8 cellular contexts compared by ENCODE assay signal in the genomic region with DNA sequence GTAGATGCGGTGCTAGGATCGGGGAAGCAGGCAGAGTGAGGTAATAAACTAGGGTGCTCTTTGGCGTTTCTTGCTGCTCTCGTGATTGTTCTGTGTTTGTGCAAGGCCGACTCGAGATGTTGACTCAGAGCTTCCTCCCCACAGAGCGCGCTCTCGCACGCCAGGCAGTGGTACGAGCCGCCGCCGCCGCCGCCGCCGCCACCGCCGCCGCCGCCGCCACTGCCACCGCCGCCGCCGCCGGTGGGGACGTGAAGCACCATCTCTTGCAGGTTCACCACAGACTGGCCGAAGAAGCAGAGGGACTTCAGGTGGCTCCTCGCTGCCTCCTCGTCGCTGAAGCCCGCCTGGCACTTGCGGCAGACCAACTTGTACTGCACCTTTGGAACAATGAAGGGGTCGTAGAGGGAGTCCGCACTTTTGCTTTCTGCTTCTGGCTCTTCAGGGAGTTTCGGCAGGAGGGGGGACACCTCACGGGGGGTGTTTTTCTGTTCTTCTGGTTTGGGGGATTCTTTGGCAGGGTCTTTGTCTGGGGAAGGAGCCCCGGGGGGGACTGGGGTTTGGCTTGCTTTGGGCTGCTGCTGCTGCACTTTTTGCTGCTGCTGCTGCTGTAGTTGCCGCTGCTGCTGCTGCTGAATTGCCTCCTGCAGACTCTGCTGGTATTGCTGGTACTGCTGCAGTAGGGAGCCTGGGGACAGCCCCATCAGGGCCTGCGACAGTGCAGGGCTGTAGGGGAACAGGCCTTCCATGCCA.
DNase-seq lines count a peak whose midpoint lies in the region; ATAC-seq and TF ChIP-seq lines count a peak whose summit lies in the region.

No MANE protein-coding gene starts in this region.

- DNase-seq in SIG-M5 treated with dmso at 0.1 percent for 504 hours (lab: John Stamatoyannopoulos, UW; ENCODE audit: unreplicated experiment) (peak; percentile 88), right cardiac atrium (peak; percentile 75 to 84 (median 84)), retinal pigment epithelial cell (ENCODE audit: low read depth) (peak; percentile 76), aorta (peak; percentile 87 to 89), NCI-H345 treated with DMSO at 0.1 percent for 48 hours (lab: John Stamatoyannopoulos, UW; ENCODE audit: unreplicated experiment) (no peak)
- peak; percentile 69 for DNase-seq in activated naive CD8-positive, alpha-beta T cell treated with anti-CD3 and anti-CD28 coated beads, Interleukin-2, amount 50 U/mL, for 24 hours

- H3K4me3 Mint-ChIP-seq in activated naive CD8-positive, alpha-beta T cell treated with anti-CD3 and anti-CD28 coated beads, Interleukin-2, amount 50 U/mL, for 24 hours: peak overlapping the region; percentile 76

- H3K9me3 Mint-ChIP-seq in activated naive CD8-positive, alpha-beta T cell treated with anti-CD3 and anti-CD28 coated beads, Interleukin-2, amount 50 U/mL, for 24 hours: no peaks in the 10 kb centered on the region

- H3K4me1 Mint-ChIP-seq in activated naive CD8-positive, alpha-beta T cell treated with anti-CD3 and anti-CD28 coated beads, Interleukin-2, amount 50 U/mL, for 24 hours: peaks cover 20% of the 10 kb centered on the region

- ATAC-seq in GM18907 (IDR thresholded peaks at IDR 0.05; ENCODE audit: unreplicated experiment) (peak; percentile 91), HG03103 (IDR thresholded peaks at IDR 0.05; ENCODE audit: low read depth, unreplicated experiment) (peak; percentile 88), right cardiac atrium (peak; percentile 85 to 94), aorta (ENCODE audit: low FRiP score) (peak; percentile 89)
- peak; percentile 87 for ATAC-seq in activated naive CD8-positive, alpha-beta T cell treated with anti-CD3 and anti-CD28 coated beads, Interleukin-2, amount 50 U/mL, for 24 hours

- TF ChIP-seq CTCF in retinal pigment epithelial cell (conservative IDR thresholded peaks at IDR 0.05; ENCODE audit: low read depth, low read length): no peak

- H3K27me3 ChIP-seq in right cardiac atrium (ENCODE audit: control insufficient read depth, insufficient read depth) (no peaks in the 10 kb centered on the region), aorta (ENCODE audit: control insufficient read depth in 1 of 2, insufficient read depth in 2 of 2, low read length in 1 of 2) (no peaks in the 10 kb centered on the region)

- WGBS in right cardiac atrium: 13% methylated on average over 42 of the region's 42 CpGs
- WGBS in aorta, 2 donors: 2 to 3% methylated on average over 33 to 42 of the region's 42 CpGs

- peaks cover 18% of the 10 kb centered on the region for H3K27me3 Mint-ChIP-seq in activated naive CD8-positive, alpha-beta T cell treated with anti-CD3 and anti-CD28 coated beads, Interleukin-2, amount 50 U/mL, for 24 hours

- no peaks in the 10 kb centered on the region for H3K9me3 ChIP-seq in right cardiac atrium (ENCODE audit: control insufficient read depth, low read length)
- no peaks in the 10 kb centered on the region for H3K9me3 ChIP-seq in aorta (ENCODE audit: control insufficient read depth, low read length)

- H3K4me3 ChIP-seq in right cardiac atrium (ENCODE audit: low read length): peak overlapping the region; percentile 53
- H3K4me3 ChIP-seq in retinal pigment epithelial cell (ENCODE audit: low read length): peak overlapping the region; percentile 65
- H3K4me3 ChIP-seq in aorta (ENCODE audit: low read length in 2 of 2): peak overlapping the region; percentile 30 to 45

- no peaks in the 10 kb centered on the region for H3K36me3 ChIP-seq in aorta (ENCODE audit: control insufficient read depth in 1 of 2, insufficient read depth in 2 of 2, low read length in 1 of 2)

- H3K27ac Mint-ChIP-seq in activated naive CD8-positive, alpha-beta T cell treated with anti-CD3 and anti-CD28 coated beads, Interleukin-2, amount 50 U/mL, for 24 hours: peak overlapping the region; percentile 67

- peak overlapping the region; percentile 19 for H3K27ac ChIP-seq in right cardiac atrium (ENCODE audit: low read length)
- peak overlapping the region; percentile 94 to 95 for H3K27ac ChIP-seq in aorta (ENCODE audit: low read depth in 1 of 2, low read length in 2 of 2)

- peaks cover 6% of the 10 kb centered on the region for H3K4me1 ChIP-seq in right cardiac atrium (ENCODE audit: control insufficient read depth, insufficient read depth, low read length)
- peaks cover 0 to 4% of the 10 kb centered on the region in 2 donors for H3K4me1 ChIP-seq in aorta (ENCODE audit: control insufficient read depth in 1 of 2, insufficient read depth in 2 of 2, low read length in 2 of 2)

- peaks cover 2% of the 10 kb centered on the region for H3K36me3 Mint-ChIP-seq in activated naive CD8-positive, alpha-beta T cell treated with anti-CD3 and anti-CD28 coated beads, Interleukin-2, amount 50 U/mL, for 24 hours (ENCODE audit: low read depth)

- intact Hi-C loops in right cardiac atrium (cut with DNase I) (no loop called here), aorta (cut with DNase I) (loop anchor here in 1 of 2 donors (5.0 kb wide), 2 partner anchors 60 to 275 kb away; no protein-coding TSS in a partner anchor)
